Comparison of ENCODE assay signal across 14 cellular contexts in the genomic region with DNA sequence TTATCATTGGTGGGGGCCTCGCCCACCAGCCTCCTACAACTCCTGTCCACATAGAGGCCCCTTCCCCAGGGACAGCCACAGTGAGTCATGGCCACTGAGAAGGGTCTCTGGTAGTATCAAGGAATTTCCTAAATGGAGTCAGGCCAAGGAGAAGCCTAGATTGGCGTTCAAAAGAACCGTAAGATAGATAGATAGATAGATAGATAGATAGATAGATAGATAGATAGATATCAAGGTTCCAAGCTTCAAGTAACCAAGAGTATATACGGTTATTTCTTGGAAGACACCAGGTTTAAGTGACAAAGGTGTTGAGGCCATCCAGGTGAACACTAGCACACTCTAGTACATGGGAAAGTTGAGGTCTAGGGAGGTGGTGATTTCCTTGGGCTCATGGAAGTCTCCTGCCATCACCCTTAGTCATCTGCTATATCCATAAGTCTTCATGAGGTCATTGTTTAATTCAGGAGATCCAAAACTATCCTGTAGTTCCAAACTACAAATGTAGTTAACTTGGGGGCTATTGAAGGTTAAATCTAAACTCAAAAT.
A peak's percentile ranks its signal among the peaks of the same experiment; 100 is the strongest.
DNase-seq lines count a peak whose midpoint lies in the region; ATAC-seq, FAIRE-seq and TF ChIP-seq lines count a peak whose summit lies in the region.
"Had no signal": no experiment of that assay in that cellular context is flagged by ENCODE, and none has a peak within 500 bp of the region (broad histone marks: within the 10 kb centered on the region; RNA-seq: fewer than 3 reads in every experiment).

No MANE protein-coding gene starts in this region.

- H3K4me3 ChIP-seq in Caco-2 (ENCODE audit: low read depth, low read length) (no peak overlapping the region), brain microvascular endothelial cell (ENCODE audit: low read depth, low read length) (no peak overlapping the region), keratinocyte (ENCODE audit: control insufficient read depth in 2 of 3, extremely low read depth in 1 of 3, insufficient read depth in 2 of 3, low read depth in 1 of 3, low read length in 3 of 3) (no peak overlapping the region)
- H3K4me3 ChIP-seq: HAP-1 had no signal

- no peak for FAIRE-seq in keratinocyte (lab: Jason Lieb, UNC)

- DNase-seq in Caco-2 (no peak), brain microvascular endothelial cell (no peak), keratinocyte (ENCODE audit: low read depth, low spot score) (peak; percentile 50), pulmonary artery endothelial cell (ENCODE audit: low read depth, low spot score) (peak; percentile 27), anterior cingulate cortex (lab: John Stamatoyannopoulos, UW) (no peak)
- DNase-seq in effector memory CD8-positive, alpha-beta T cell: no peak
- DNase-seq: activated CD4-positive, alpha-beta memory T cell treated with anti-CD3 and anti-CD28 coated beads, Interleukin-2, amount 10 ng/mL, durations not matched to agents 7 days and 5 days; erythroblast; NCI-H446; stimulated activated naive B cell treated with anti-CD40 and anti-IgM and Interleukin-4, amounts not matched to agents 10 μg/mL and 1 μg/mL and 100 μg/mL, for 72 hours had no signal

- H3K27me3 ChIP-seq in Caco-2 (replicated peaks; ENCODE audit: control insufficient read depth, insufficient read depth, low read length) (no peaks in the 10 kb centered on the region), brain microvascular endothelial cell (replicated peaks) (no peaks in the 10 kb centered on the region), keratinocyte (ENCODE audit: control insufficient read depth, extremely low read depth, insufficient read depth, low read length) (no peaks in the 10 kb centered on the region)

- peak overlapping the region; percentile 83 for H3K27ac ChIP-seq in brain microvascular endothelial cell
- peak overlapping the region; percentile 77 for H3K27ac ChIP-seq in keratinocyte (ENCODE audit: control insufficient read depth, insufficient read depth, low read length)

- H3K9ac ChIP-seq in keratinocyte (ENCODE audit: control insufficient read depth, extremely low read depth, insufficient read depth, low read length): peak overlapping the region; percentile 58

- H3K4me1 ChIP-seq in Caco-2: peaks cover 21% of the 10 kb centered on the region
- peaks cover 70% of the 10 kb centered on the region for H3K4me1 ChIP-seq in keratinocyte (ENCODE audit: control insufficient read depth, extremely low read depth, insufficient read depth, low read length)
- H3K4me1 ChIP-seq: HAP-1 had no signal

- H3K36me3 ChIP-seq in Caco-2 (ENCODE audit: control insufficient read depth, insufficient read depth, low read length): no peaks in the 10 kb centered on the region
- H3K36me3 ChIP-seq in brain microvascular endothelial cell (replicated peaks): no peaks in the 10 kb centered on the region
- no peaks in the 10 kb centered on the region for H3K36me3 ChIP-seq in keratinocyte (ENCODE audit: control insufficient read depth in 2 of 2, extremely low read depth in 1 of 2, insufficient read depth in 2 of 2, low read length in 2 of 2)
- H3K36me3 ChIP-seq: HAP-1 had no signal

- POLR2A ChIA-PET in Caco-2 (lab: Charles Lee): no interaction called here

- H3K9me3 Mint-ChIP-seq in Caco-2 (ENCODE audit: unreplicated experiment): no peaks in the 10 kb centered on the region
- H3K9me3 Mint-ChIP-seq in effector memory CD8-positive, alpha-beta T cell: no peaks in the 10 kb centered on the region
- H3K9me3 Mint-ChIP-seq: activated CD4-positive, alpha-beta memory T cell treated with anti-CD3 and anti-CD28 coated beads, Interleukin-2, amount 10 ng/mL, durations not matched to agents 7 days and 5 days; activated naive CD4-positive, alpha-beta T cell treated with anti-CD3 and anti-CD28 coated beads, Interleukin-2, amount 50 U/mL, for 72 hours; stimulated activated naive B cell treated with anti-CD40 and anti-IgM and Interleukin-4, amounts not matched to agents 10 μg/mL and 1 μg/mL and 100 μg/mL, for 72 hours had no signal

- H3K4me1 Mint-ChIP-seq in Caco-2 (ENCODE audit: low read depth, unreplicated experiment): peaks cover 20% of the 10 kb centered on the region
- H3K4me1 Mint-ChIP-seq in effector memory CD8-positive, alpha-beta T cell (ENCODE audit: low read depth in 2 of 2): peaks cover 0 to 5% of the 10 kb centered on the region in 2 donors

- no peak overlapping the region for H3K4me3 Mint-ChIP-seq in Caco-2 (ENCODE audit: unreplicated experiment)
- H3K4me3 Mint-ChIP-seq in effector memory CD8-positive, alpha-beta T cell: no peak overlapping the region
- H3K4me3 Mint-ChIP-seq: activated CD4-positive, alpha-beta memory T cell treated with anti-CD3 and anti-CD28 coated beads, Interleukin-2, amount 10 ng/mL, durations not matched to agents 7 days and 5 days; stimulated activated naive B cell treated with anti-CD40 and anti-IgM and Interleukin-4, amounts not matched to agents 10 μg/mL and 1 μg/mL and 100 μg/mL, for 72 hours had no signal

- no peaks in the 10 kb centered on the region for H3K27me3 Mint-ChIP-seq in Caco-2 (ENCODE audit: insufficient read depth, unreplicated experiment)
- no peaks in the 10 kb centered on the region for H3K27me3 Mint-ChIP-seq in effector memory CD8-positive, alpha-beta T cell
- H3K27me3 Mint-ChIP-seq: activated CD4-positive, alpha-beta memory T cell treated with anti-CD3 and anti-CD28 coated beads, Interleukin-2, amount 10 ng/mL, durations not matched to agents 7 days and 5 days had no signal

- CTCF ChIA-PET in Caco-2 (lab: Charles Lee): interaction anchor here (0.6 kb wide), 1 partner anchor 128 kb away, joined by 3 read pairs; no protein-coding TSS in a partner anchor

- intact Hi-C loops in Caco-2 (cut with micrococcal nuclease; ENCODE audit: unreplicated experiment): no loop called here

- no peaks in the 10 kb centered on the region for H4K20me1 ChIP-seq in keratinocyte (ENCODE audit: control insufficient read depth, extremely low read depth, insufficient read depth, low read length)

- peak overlapping the region; percentile 88 for H3K27ac Mint-ChIP-seq in Caco-2 (ENCODE audit: unreplicated experiment)
- H3K27ac Mint-ChIP-seq in effector memory CD8-positive, alpha-beta T cell: no peak overlapping the region
- H3K27ac Mint-ChIP-seq: activated CD4-positive, alpha-beta memory T cell treated with anti-CD3 and anti-CD28 coated beads, Interleukin-2, amount 10 ng/mL, durations not matched to agents 7 days and 5 days; activated naive CD4-positive, alpha-beta T cell treated with anti-CD3 and anti-CD28 coated beads, Interleukin-2, amount 50 U/mL, for 72 hours; stimulated activated naive B cell treated with anti-CD40 and anti-IgM and Interleukin-4, amounts not matched to agents 10 μg/mL and 1 μg/mL and 100 μg/mL, for 72 hours had no signal

- no peak for ATAC-seq in effector memory CD8-positive, alpha-beta T cell (replicated peaks)
- ATAC-seq in HG02885 (IDR thresholded peaks at IDR 0.05; ENCODE audit: poor library complexity, unreplicated experiment) (no peak), GM21423 (IDR thresholded peaks at IDR 0.05; ENCODE audit: unreplicated experiment) (no peak)
- ATAC-seq: activated naive CD4-positive, alpha-beta T cell treated with anti-CD3 and anti-CD28 coated beads, Interleukin-2, amount 50 U/mL, for 72 hours had no signal

- no TSS peak for BruUV-seq in Caco-2 (replicated peaks; lab: Mats Ljungman, UMichigan)

- in situ Hi-C loops in brain microvascular endothelial cell (cut with HindIII; ENCODE audit: low pct_ligation_motif_present, low sequenced_read_pairs): no loop called here

- peaks cover 6% of the 10 kb centered on the region for H3K36me3 Mint-ChIP-seq in Caco-2 (ENCODE audit: insufficient read depth, unreplicated experiment)
- peaks cover 5% of the 10 kb centered on the region for H3K36me3 Mint-ChIP-seq in effector memory CD8-positive, alpha-beta T cell (ENCODE audit: insufficient read depth)
- H3K36me3 Mint-ChIP-seq: activated naive CD4-positive, alpha-beta T cell treated with anti-CD3 and anti-CD28 coated beads, Interleukin-2, amount 50 U/mL, for 72 hours had no signal

- no peak for TF ChIP-seq CTCF in Caco-2 (IDR thresholded peaks at IDR 0.05; ENCODE audit: insufficient read depth in 1 of 2, low read depth in 1 of 2, low read length in 1 of 2, severe bottlenecking in 1 of 2, unreplicated experiment in 1 of 2)
- no peak for TF ChIP-seq CTCF in brain microvascular endothelial cell (IDR thresholded peaks at IDR 0.05; ENCODE audit: low read depth, low read length, missing control alignments)
- no peak for TF ChIP-seq CTCF in keratinocyte (optimal IDR thresholded peaks at IDR 0.05 in 1 of 3, IDR thresholded peaks at IDR 0.05 in 1 of 3, conservative IDR thresholded peaks at IDR 0.05 in 1 of 3; ENCODE audit: extremely low read depth in 1 of 3, insufficient read depth in 2 of 3, low read length in 3 of 3)

- H2AFZ ChIP-seq in keratinocyte (ENCODE audit: control insufficient read depth, low read length): no peak overlapping the region

- H3K9me3 ChIP-seq in Caco-2 (no peaks in the 10 kb centered on the region), keratinocyte (ENCODE audit: control insufficient read depth, low read depth, low read length) (no peaks in the 10 kb centered on the region)
- H3K9me3 ChIP-seq: HAP-1 had no signal

- dilution Hi-C loops in keratinocyte (cut with MboI; ENCODE audit: extremely low pct_ligation_motif_present, low sequenced_read_pairs): no loop called here

- peak overlapping the region; percentile 73 for H3K4me2 ChIP-seq in keratinocyte (ENCODE audit: control insufficient read depth, extremely low read depth, insufficient read depth, low read depth, low read length)

- H3K9me1 ChIP-seq in keratinocyte (ENCODE audit: control insufficient read depth, extremely low read depth, insufficient read depth, low read length): no peaks in the 10 kb centered on the region

- no peaks in the 10 kb centered on the region for H3K79me2 ChIP-seq in keratinocyte (ENCODE audit: control insufficient read depth, insufficient read depth, low read length)

Comparison
In these comparisons a context has a peak if more than half of its experiments do, and no peak if none do; other contexts are left out.
1. DNase-seq: peak in keratinocyte (single experiment) and pulmonary artery endothelial cell (single experiment); none in Caco-2 (0 of 2), brain microvascular endothelial cell (single experiment), effector memory CD8-positive, alpha-beta T cell (0 of 3) and anterior cingulate cortex (0 of 58).